Comparison of ENCODE assay signal across 9 cellular contexts in the genomic region with DNA sequence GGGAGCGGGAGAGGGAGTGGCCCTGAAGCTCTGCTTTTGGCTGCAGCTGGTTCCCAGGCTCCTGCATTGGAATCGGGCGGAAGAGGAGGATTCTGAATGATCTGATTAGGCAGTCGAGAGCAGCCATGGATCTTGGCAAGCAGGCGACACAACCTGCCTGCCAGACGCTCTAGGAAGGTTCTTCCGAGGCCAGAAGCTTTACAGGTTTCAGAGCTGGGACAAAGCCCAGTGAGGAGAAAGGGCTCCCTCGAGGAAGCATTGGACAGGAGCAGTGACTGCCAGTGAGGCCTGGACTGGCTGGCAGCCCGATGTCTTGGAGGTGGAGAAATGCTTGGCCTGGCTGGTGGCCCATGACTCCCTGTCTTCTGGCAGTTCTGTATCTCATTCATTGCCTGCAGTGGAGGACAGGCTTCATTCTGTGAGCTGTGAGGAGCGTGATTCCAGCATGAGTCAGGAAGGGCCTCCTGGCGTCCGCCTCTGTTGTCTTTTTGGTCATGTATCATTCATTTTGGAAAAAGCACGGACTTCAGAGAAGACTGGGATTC.
DNase-seq lines count a peak whose midpoint lies in the region; FAIRE-seq and TF ChIP-seq lines count a peak whose summit lies in the region.
"Had no signal": no experiment of that assay in that cellular context is flagged by ENCODE, and none has a peak within 500 bp of the region (broad histone marks: within the 10 kb centered on the region; RNA-seq: fewer than 3 reads in every experiment).

No MANE protein-coding gene starts in this region.

- peak; percentile 89 for DNase-seq in NCI-H226
- peak; percentile 74 for DNase-seq in epidermal melanocyte (ENCODE audit: insufficient read length, low spot score)
- DNase-seq in spleen, result no peak
- DNase-seq in activated T-helper 1 cell treated with anti-CD3 and anti-CD28 coated beads, Interleukin-12 subunit alpha, Interleukin-12 subunit beta, Interleukin-2, Interleukin-4 antibody, amounts not matched to agents 30 ng/mL and 10 ng/mL and 1 ng/mL, durations not matched to agents 14 hours and 24 hours and 36 hours (ENCODE audit: low spot score), result no peak
- DNase-seq in activated effector memory CD4-positive, alpha-beta T cell treated with anti-CD3 and anti-CD28 coated beads, Interleukin-2, amount 50 U/mL, for 16 hours, result no peak
- no peak for DNase-seq in NCI-H2227 (lab: John Stamatoyannopoulos, UW; ENCODE audit: unreplicated experiment)

- H3K27ac Mint-ChIP-seq in nephron, result peak overlapping the region; percentile 48 to 92 (median 73)
- H3K27ac Mint-ChIP-seq in activated T-helper 1 cell treated with anti-CD3 and anti-CD28 coated beads, Interleukin-12 subunit alpha, Interleukin-12 subunit beta, Interleukin-2, Interleukin-4 antibody, amounts not matched to agents 30 ng/mL and 10 ng/mL and 1 ng/mL, durations not matched to agents 14 hours and 24 hours and 36 hours, result no peak overlapping the region
- H3K27ac Mint-ChIP-seq: activated naive CD4-positive, alpha-beta T cell treated with anti-CD3 and anti-CD28 coated beads, Interleukin-2, amount 50 U/mL, for 24 hours had no signal

- H3K27me3 ChIP-seq in spleen (replicated peaks in 1 of 7), result peaks cover 0 to 6% (median 0%) of the 10 kb centered on the region in 7 donors

- no peaks in the 10 kb centered on the region for H3K36me3 Mint-ChIP-seq in nephron (ENCODE audit: low read depth)
- H3K36me3 Mint-ChIP-seq in activated T-helper 1 cell treated with anti-CD3 and anti-CD28 coated beads, Interleukin-12 subunit alpha, Interleukin-12 subunit beta, Interleukin-2, Interleukin-4 antibody, amounts not matched to agents 30 ng/mL and 10 ng/mL and 1 ng/mL, durations not matched to agents 14 hours and 24 hours and 36 hours (ENCODE audit: low read depth), result no peaks in the 10 kb centered on the region
- H3K36me3 Mint-ChIP-seq: activated naive CD4-positive, alpha-beta T cell treated with anti-CD3 and anti-CD28 coated beads, Interleukin-2, amount 50 U/mL, for 24 hours had no signal

- H3K4me1 ChIP-seq in spleen, result no peaks in the 10 kb centered on the region

- H3K4me3 ChIP-seq in spleen, result no peak overlapping the region

- H3K4me3 Mint-ChIP-seq in nephron, result peak overlapping the region in 1 of 3 experiments; percentile 60
- H3K4me3 Mint-ChIP-seq in activated T-helper 1 cell treated with anti-CD3 and anti-CD28 coated beads, Interleukin-12 subunit alpha, Interleukin-12 subunit beta, Interleukin-2, Interleukin-4 antibody, amounts not matched to agents 30 ng/mL and 10 ng/mL and 1 ng/mL, durations not matched to agents 14 hours and 24 hours and 36 hours, result no peak overlapping the region
- H3K4me3 Mint-ChIP-seq: activated naive CD4-positive, alpha-beta T cell treated with anti-CD3 and anti-CD28 coated beads, Interleukin-2, amount 50 U/mL, for 24 hours had no signal

- peaks cover 0 to 1% (median 0%) of the 10 kb centered on the region in 8 donors for H3K9me3 ChIP-seq in spleen

- H3K27me3 Mint-ChIP-seq in nephron (ENCODE audit: low read depth), result peaks cover 6% of the 10 kb centered on the region
- peaks cover 10% of the 10 kb centered on the region for H3K27me3 Mint-ChIP-seq in activated T-helper 1 cell treated with anti-CD3 and anti-CD28 coated beads, Interleukin-12 subunit alpha, Interleukin-12 subunit beta, Interleukin-2, Interleukin-4 antibody, amounts not matched to agents 30 ng/mL and 10 ng/mL and 1 ng/mL, durations not matched to agents 14 hours and 24 hours and 36 hours (ENCODE audit: insufficient read depth)
- H3K27me3 Mint-ChIP-seq: activated naive CD4-positive, alpha-beta T cell treated with anti-CD3 and anti-CD28 coated beads, Interleukin-2, amount 50 U/mL, for 24 hours had no signal

- intact Hi-C loops in spleen (cut with DNase I; ENCODE audit: low total_unique reads), result no loop called here
- intact Hi-C loops in activated T-helper 1 cell treated with anti-CD3 and anti-CD28 coated beads, Interleukin-12 subunit alpha, Interleukin-12 subunit beta, Interleukin-2, Interleukin-4 antibody, amounts not matched to agents 30 ng/mL and 10 ng/mL and 1 ng/mL, durations not matched to agents 14 hours and 24 hours and 36 hours (cut with micrococcal nuclease), result no loop called here

- peaks cover 2% of the 10 kb centered on the region for H3K9me3 Mint-ChIP-seq in nephron
- no peaks in the 10 kb centered on the region for H3K9me3 Mint-ChIP-seq in activated T-helper 1 cell treated with anti-CD3 and anti-CD28 coated beads, Interleukin-12 subunit alpha, Interleukin-12 subunit beta, Interleukin-2, Interleukin-4 antibody, amounts not matched to agents 30 ng/mL and 10 ng/mL and 1 ng/mL, durations not matched to agents 14 hours and 24 hours and 36 hours
- H3K9me3 Mint-ChIP-seq: activated naive CD4-positive, alpha-beta T cell treated with anti-CD3 and anti-CD28 coated beads, Interleukin-2, amount 50 U/mL, for 24 hours had no signal

- TF ChIP-seq CTCF in nephron (IDR thresholded peaks at IDR 0.05; ENCODE audit: unreplicated experiment in 3 of 3) (no peak), spleen (IDR thresholded peaks at IDR 0.05 in 8 of 11, conservative IDR thresholded peaks at IDR 0.05 in 3 of 11) (no peak)

- FAIRE-seq in A204.1 (lab: Jason Lieb, UNC), result peak; percentile 96

- H3K36me3 ChIP-seq in spleen, result no peaks in the 10 kb centered on the region

- peaks cover 10% of the 10 kb centered on the region for H3K4me1 Mint-ChIP-seq in nephron
- no peaks in the 10 kb centered on the region for H3K4me1 Mint-ChIP-seq in activated T-helper 1 cell treated with anti-CD3 and anti-CD28 coated beads, Interleukin-12 subunit alpha, Interleukin-12 subunit beta, Interleukin-2, Interleukin-4 antibody, amounts not matched to agents 30 ng/mL and 10 ng/mL and 1 ng/mL, durations not matched to agents 14 hours and 24 hours and 36 hours (ENCODE audit: low read depth)
- H3K4me1 Mint-ChIP-seq: activated naive CD4-positive, alpha-beta T cell treated with anti-CD3 and anti-CD28 coated beads, Interleukin-2, amount 50 U/mL, for 24 hours had no signal

- 80 to 88% (median 85%) methylated on average over 12 to 13 of the region's 13 CpGs for WGBS in spleen, 5 donors

- H3K27ac ChIP-seq in spleen, result no peak overlapping the region

- no peak for TF ChIP-seq POLR2A in spleen (IDR thresholded peaks at IDR 0.05)

Comparison
In these comparisons a context has a peak if more than half of its experiments do, and no peak if none do; other contexts are left out.
1. DNase-seq: peak in NCI-H226 (single experiment) and epidermal melanocyte (single experiment); none in spleen (single experiment), activated T-helper 1 cell treated with anti-CD3 and anti-CD28 coated beads, Interleukin-12 subunit alpha, Interleukin-12 subunit beta, Interleukin-2, Interleukin-4 antibody, amounts not matched to agents 30 ng/mL and 10 ng/mL and 1 ng/mL, durations not matched to agents 14 hours and 24 hours and 36 hours (single experiment), activated effector memory CD4-positive, alpha-beta T cell treated with anti-CD3 and anti-CD28 coated beads, Interleukin-2, amount 50 U/mL, for 16 hours (single experiment) and NCI-H2227 (single experiment).